Comparison of ENCODE assay signal across 10 cellular contexts in genomic region chr19:33214621-33215020, GRCh38. TPM values are rescaled to one million over a fixed set of nuclear protein-coding genes. Genes with fewer than 3 reads are reported as not detected.
A peak's percentile ranks its signal among the peaks of the same experiment; 100 is the strongest.
DNase-seq lines count a peak whose midpoint lies in the region; ATAC-seq, FAIRE-seq and TF ChIP-seq lines count a peak whose summit lies in the region.
"Had no signal": no experiment of that assay in that cellular context is flagged by ENCODE, and none has a peak within 500 bp of the region (broad histone marks: within the 10 kb centered on the region; RNA-seq: fewer than 3 reads in every experiment).

No MANE protein-coding gene starts in this region.

- no peak overlapping the region for H3K4me3 ChIP-seq in right atrium auricular region
- no peak overlapping the region for H3K4me3 ChIP-seq in endodermal cell (ENCODE audit: low read length)
- H3K4me3 ChIP-seq: SJSA1 had no signal

- TF ChIP-seq CTCF in right atrium auricular region (IDR thresholded peaks at IDR 0.05) (no peak), endodermal cell (conservative IDR thresholded peaks at IDR 0.05) (peak; percentile 71)

- H3K36me3 Mint-ChIP-seq in endodermal cell (ENCODE audit: low read depth): no peaks in the 10 kb centered on the region
- H3K36me3 Mint-ChIP-seq: activated naive CD8-positive, alpha-beta T cell had no signal

- peak overlapping the region; percentile 59 for H3K27ac Mint-ChIP-seq in endodermal cell
- H3K27ac Mint-ChIP-seq: activated naive CD8-positive, alpha-beta T cell had no signal

- WGBS in endodermal cell (ENCODE audit: insufficient coverage in 1 of 2, insufficient read length in 1 of 2), 2 experiments: 51 to 66% methylated on average over 4 to 5 of the region's 5 CpGs

- no peak for FAIRE-seq in RCC 7860 (lab: Jason Lieb, UNC)

- H3K36me3 ChIP-seq in right atrium auricular region (no peaks in the 10 kb centered on the region), endodermal cell (ENCODE audit: control insufficient read depth, insufficient read depth, low read length) (no peaks in the 10 kb centered on the region)
- H3K36me3 ChIP-seq: SJSA1 had no signal

- no peaks in the 10 kb centered on the region for H3K9me3 Mint-ChIP-seq in endodermal cell

- H3K27me3 Mint-ChIP-seq in endodermal cell (ENCODE audit: insufficient read depth): no peaks in the 10 kb centered on the region
- H3K27me3 Mint-ChIP-seq: activated naive CD8-positive, alpha-beta T cell had no signal

- H3K27ac ChIP-seq in right atrium auricular region (no peak overlapping the region), endodermal cell (ENCODE audit: low read depth, low read length) (no peak overlapping the region)
- H3K27ac ChIP-seq: SJSA1 had no signal

- no peak for ATAC-seq in left ventricle myocardium superior
- no peak for ATAC-seq in HG03565 (IDR thresholded peaks at IDR 0.05; ENCODE audit: unreplicated experiment)
- no peak for ATAC-seq in GM19455 (IDR thresholded peaks at IDR 0.05; ENCODE audit: unreplicated experiment)

- H3K9me3 ChIP-seq in right atrium auricular region (no peaks in the 10 kb centered on the region), endodermal cell (ENCODE audit: control insufficient read depth, low read length) (no peaks in the 10 kb centered on the region)
- H3K9me3 ChIP-seq: SJSA1 had no signal

- H3K4me1 ChIP-seq in right atrium auricular region (no peaks in the 10 kb centered on the region), endodermal cell (ENCODE audit: control insufficient read depth, insufficient read depth, low read length) (no peaks in the 10 kb centered on the region)
- H3K4me1 ChIP-seq: SJSA1 had no signal

- no peak overlapping the region for H3K4me3 Mint-ChIP-seq in endodermal cell
- H3K4me3 Mint-ChIP-seq: activated naive CD8-positive, alpha-beta T cell had no signal

- H3K4me1 Mint-ChIP-seq in endodermal cell: peaks cover 2% of the 10 kb centered on the region

- H3K9ac ChIP-seq in endodermal cell (ENCODE audit: extremely low read depth, low read length, poor library complexity, severe bottlenecking): no peak overlapping the region

- no peaks in the 10 kb centered on the region for H3K27me3 ChIP-seq in right atrium auricular region
- no peaks in the 10 kb centered on the region for H3K27me3 ChIP-seq in endodermal cell (ENCODE audit: control insufficient read depth, insufficient read depth, low read length, poor library complexity, severe bottlenecking)

- intact Hi-C loops in left ventricle myocardium superior (cut with micrococcal nuclease): no loop called here

- DNase-seq in left ventricle myocardium superior (peak; percentile 9), right atrium auricular region (ENCODE audit: low spot score) (no peak), NCI-H82 treated with DMSO at 0.1 percent for 48 hours (lab: John Stamatoyannopoulos, UW; ENCODE audit: unreplicated experiment) (peak; percentile 83), endodermal cell (peak; percentile 86), LoVo (ENCODE audit: low spot score) (no peak), RCC 7860 (ENCODE audit: low spot score) (no peak)

RNA-seq across cellular contexts. Expression of gene SLC7A10, which starts 11.0 kb away (rescaled TPM):
- total RNA-seq in left ventricle myocardium superior (not detected), right atrium auricular region (under 1 TPM in 1 of 2 donors, not detected in 1; 0.79 TPM), endodermal cell (under 1 TPM in 1 of 2 donors, not detected in 1; 0.35 TPM)
- polyA plus RNA-seq in endodermal cell (2013, experiment 1 of 2): 1.6 TPM
- 0.95 TPM for polyA plus RNA-seq in endodermal cell (2013, experiment 2 of 2)
- total RNA-seq: SJSA1 had no signal

RNA-seq across cellular contexts. Expression of gene LRP3, which starts 20.5 kb away (rescaled TPM):
- total RNA-seq in left ventricle myocardium superior: 19.5 TPM
- total RNA-seq in right atrium auricular region: 10 to 100 TPM; 16.3 to 22.2 TPM
- total RNA-seq in endodermal cell: 10 to 100 TPM; 21.2 to 34.4 TPM
- polyA plus RNA-seq in endodermal cell (2013, experiment 1 of 2): 34.1 TPM
- polyA plus RNA-seq in endodermal cell (2013, experiment 2 of 2): 28.8 TPM

Comparison
In these comparisons a context has a peak if more than half of its experiments do, and no peak if none do; other contexts are left out.
1. DNase-seq: peak in left ventricle myocardium superior (single experiment), NCI-H82 treated with DMSO at 0.1 percent for 48 hours (single experiment) and endodermal cell (single experiment); none in right atrium auricular region (single experiment), LoVo (single experiment) and RCC 7860 (single experiment).